ENCODE assay signal across 1 cellular context in the genomic region with DNA sequence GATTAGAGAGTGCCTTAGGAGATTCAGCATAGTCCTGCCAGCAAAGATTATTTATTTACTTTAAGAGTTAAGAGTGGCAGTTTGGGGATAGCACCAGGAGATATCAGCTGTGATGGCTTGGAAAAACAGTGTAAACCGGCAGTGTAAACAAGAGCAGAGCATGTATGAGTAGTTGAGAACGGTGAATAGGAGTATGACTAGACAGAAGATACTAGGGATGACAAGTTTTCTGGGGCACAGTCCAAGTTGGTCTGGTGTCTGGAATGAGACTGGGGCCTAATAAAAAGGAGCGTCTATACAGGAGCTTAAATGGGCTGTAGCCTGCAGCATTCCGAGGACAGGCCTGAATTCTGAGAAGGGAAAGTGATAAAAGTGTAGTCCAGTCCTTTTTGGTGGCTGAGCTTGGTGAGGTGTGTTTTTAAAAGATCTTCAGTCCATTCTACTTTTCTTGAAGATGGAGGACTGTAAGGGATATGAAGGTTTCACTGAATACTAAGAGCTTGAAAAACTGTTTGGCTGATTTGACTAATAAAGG.
TF ChIP-seq lines count a peak whose summit lies in the region.
"Not testable (repeated sequence)": the region's sequence is repeated elsewhere in the genome, so short reads cannot be mapped to it uniquely, and the experiment has no call there.

No MANE protein-coding gene starts in this region.

TF ChIP-seq in A549, 52 proteins besides CTCF, POLR2A, EP300 and RAD21 (continued from another document):
- TF ChIP-seq FOSL2 (IDR thresholded peaks at IDR 0.05): not testable (repeated sequence)
- TF ChIP-seq FOSL2 (CRISPR knock-in tag; IDR thresholded peaks at IDR 0.05): peak; percentile 26; the same call in 1 of the 2 replicates
